In the genomic region with DNA sequence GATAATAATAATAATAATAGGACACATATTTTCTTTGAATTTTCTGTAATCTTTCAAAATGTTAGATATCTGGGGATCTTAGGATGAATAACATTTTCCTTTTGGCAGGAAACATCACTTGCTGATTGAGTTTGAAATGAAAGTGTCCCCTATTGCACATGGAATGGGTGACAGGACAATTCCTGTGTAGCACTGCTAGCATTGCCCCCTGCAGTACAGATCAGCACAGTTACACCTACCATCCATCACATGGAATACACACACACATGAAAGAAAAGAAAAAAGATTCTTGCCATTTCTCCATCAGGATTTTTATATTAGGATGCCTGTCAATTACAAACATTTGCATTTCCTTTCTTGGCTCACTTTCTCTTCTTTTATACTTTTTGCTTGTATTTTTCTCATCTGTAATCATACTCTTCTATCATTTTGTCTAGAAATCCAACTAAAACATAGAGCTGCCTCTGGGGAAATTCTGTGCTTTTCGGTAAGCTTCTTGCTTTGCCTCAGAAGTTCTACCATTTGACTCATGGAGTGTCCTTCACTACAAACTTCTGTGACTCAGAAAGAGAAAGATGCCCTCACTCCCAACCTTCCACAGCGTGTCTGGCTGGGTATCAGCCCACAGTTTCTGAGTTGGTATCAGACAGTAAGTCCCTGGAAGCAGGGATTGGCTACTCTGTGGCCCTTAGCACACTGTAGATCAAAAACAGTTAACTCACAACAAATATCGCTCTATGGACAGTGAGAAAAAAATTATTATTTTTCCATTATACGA, we compare ENCODE assay signal across 1 cellular context.
TF ChIP-seq lines count a peak whose summit lies in the region.

No MANE protein-coding gene starts in this region.

TF ChIP-seq in GM12878, 131 proteins besides CTCF, POLR2A, EP300 and RAD21 (continued from another document and continues in another):
- TF ChIP-seq, protein P1, sequence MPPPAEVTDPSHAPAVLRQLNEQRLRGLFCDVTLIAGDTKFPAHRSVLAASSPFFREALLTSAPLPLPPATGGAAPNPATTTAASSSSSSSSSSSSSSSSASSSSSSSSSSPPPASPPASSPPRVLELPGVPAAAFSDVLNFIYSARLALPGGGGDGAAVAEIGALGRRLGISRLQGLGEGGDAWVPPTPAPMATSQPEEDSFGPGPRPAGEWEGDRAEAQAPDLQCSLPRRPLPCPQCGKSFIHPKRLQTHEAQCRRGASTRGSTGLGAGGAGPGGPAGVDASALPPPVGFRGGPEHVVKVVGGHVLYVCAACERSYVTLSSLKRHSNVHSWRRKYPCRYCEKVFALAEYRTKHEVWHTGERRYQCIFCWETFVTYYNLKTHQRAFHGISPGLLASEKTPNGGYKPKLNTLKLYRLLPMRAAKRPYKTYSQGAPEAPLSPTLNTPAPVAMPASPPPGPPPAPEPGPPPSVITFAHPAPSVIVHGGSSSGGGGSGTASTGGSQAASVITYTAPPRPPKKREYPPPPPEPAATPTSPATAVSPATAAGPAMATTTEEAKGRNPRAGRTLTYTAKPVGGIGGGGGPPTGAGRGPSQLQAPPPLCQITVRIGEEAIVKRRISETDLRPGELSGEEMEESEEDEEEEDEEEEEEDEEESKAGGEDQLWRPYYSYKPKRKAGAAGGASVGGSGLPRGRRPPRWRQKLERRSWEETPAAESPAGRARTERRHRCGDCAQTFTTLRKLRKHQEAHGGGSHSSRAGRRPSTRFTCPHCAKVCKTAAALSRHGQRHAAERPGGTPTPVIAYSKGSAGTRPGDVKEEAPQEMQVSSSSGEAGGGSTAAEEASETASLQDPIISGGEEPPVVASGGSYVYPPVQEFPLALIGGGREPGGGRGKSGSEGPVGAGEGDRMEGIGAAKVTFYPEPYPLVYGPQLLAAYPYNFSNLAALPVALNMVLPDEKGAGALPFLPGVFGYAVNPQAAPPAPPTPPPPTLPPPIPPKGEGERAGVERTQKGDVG (CRISPR knock-in tag; IDR thresholded peaks at IDR 0.05): no peak
- TF ChIP-seq, protein P2, sequence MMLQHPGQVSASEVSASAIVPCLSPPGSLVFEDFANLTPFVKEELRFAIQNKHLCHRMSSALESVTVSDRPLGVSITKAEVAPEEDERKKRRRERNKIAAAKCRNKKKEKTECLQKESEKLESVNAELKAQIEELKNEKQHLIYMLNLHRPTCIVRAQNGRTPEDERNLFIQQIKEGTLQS (IDR thresholded peaks at IDR 0.05; ENCODE audit: borderline replicate concordance, extremely low read depth, low read depth, low read length): no peak
- TF ChIP-seq, protein P3, sequence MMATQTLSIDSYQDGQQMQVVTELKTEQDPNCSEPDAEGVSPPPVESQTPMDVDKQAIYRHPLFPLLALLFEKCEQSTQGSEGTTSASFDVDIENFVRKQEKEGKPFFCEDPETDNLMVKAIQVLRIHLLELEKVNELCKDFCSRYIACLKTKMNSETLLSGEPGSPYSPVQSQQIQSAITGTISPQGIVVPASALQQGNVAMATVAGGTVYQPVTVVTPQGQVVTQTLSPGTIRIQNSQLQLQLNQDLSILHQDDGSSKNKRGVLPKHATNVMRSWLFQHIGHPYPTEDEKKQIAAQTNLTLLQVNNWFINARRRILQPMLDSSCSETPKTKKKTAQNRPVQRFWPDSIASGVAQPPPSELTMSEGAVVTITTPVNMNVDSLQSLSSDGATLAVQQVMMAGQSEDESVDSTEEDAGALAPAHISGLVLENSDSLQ (IDR thresholded peaks at IDR 0.05): 0 out of 2 replicates have a peak, but pooled peaks have one; percentile 7
- TF ChIP-seq CREB1 (IDR thresholded peaks at IDR 0.05; ENCODE audit: low read depth): 0 out of 2 replicates have a peak, but pooled peaks have one; percentile 15
- TF ChIP-seq LARP7 (IDR thresholded peaks at IDR 0.05): no peak
- no peak for TF ChIP-seq ESRRA (IDR thresholded peaks at IDR 0.05; ENCODE audit: low read length)
- TF ChIP-seq, protein P4, sequence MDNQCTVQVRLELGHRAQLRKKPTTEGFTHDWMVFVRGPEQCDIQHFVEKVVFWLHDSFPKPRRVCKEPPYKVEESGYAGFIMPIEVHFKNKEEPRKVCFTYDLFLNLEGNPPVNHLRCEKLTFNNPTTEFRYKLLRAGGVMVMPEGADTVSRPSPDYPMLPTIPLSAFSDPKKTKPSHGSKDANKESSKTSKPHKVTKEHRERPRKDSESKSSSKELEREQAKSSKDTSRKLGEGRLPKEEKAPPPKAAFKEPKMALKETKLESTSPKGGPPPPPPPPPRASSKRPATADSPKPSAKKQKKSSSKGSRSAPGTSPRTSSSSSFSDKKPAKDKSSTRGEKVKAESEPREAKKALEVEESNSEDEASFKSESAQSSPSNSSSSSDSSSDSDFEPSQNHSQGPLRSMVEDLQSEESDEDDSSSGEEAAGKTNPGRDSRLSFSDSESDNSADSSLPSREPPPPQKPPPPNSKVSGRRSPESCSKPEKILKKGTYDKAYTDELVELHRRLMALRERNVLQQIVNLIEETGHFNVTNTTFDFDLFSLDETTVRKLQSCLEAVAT (IDR thresholded peaks at IDR 0.05): no peak
- no peak for TF ChIP-seq POU2F2 (IDR thresholded peaks at IDR 0.05; ENCODE audit: borderline replicate concordance, low read depth, low read length)
- TF ChIP-seq CHD2 (IDR thresholded peaks at IDR 0.05; ENCODE audit: borderline replicate concordance, low read depth, low read length): no peak
- TF ChIP-seq, protein P5, sequence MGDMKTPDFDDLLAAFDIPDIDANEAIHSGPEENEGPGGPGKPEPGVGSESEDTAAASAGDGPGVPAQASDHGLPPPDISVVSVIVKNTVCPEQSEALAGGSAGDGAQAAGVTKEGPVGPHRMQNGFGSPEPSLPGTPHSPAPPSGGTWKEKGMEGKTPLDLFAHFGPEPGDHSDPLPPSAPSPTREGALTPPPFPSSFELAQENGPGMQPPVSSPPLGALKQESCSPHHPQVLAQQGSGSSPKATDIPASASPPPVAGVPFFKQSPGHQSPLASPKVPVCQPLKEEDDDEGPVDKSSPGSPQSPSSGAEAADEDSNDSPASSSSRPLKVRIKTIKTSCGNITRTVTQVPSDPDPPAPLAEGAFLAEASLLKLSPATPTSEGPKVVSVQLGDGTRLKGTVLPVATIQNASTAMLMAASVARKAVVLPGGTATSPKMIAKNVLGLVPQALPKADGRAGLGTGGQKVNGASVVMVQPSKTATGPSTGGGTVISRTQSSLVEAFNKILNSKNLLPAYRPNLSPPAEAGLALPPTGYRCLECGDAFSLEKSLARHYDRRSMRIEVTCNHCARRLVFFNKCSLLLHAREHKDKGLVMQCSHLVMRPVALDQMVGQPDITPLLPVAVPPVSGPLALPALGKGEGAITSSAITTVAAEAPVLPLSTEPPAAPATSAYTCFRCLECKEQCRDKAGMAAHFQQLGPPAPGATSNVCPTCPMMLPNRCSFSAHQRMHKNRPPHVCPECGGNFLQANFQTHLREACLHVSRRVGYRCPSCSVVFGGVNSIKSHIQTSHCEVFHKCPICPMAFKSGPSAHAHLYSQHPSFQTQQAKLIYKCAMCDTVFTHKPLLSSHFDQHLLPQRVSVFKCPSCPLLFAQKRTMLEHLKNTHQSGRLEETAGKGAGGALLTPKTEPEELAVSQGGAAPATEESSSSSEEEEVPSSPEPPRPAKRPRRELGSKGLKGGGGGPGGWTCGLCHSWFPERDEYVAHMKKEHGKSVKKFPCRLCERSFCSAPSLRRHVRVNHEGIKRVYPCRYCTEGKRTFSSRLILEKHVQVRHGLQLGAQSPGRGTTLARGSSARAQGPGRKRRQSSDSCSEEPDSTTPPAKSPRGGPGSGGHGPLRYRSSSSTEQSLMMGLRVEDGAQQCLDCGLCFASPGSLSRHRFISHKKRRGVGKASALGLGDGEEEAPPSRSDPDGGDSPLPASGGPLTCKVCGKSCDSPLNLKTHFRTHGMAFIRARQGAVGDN (IDR thresholded peaks at IDR 0.05): no peak
- no peak for TF ChIP-seq NR2F1 (conservative IDR thresholded peaks at IDR 0.05)
- 0 out of 2 replicates have a peak, but pooled peaks have one; percentile 26 for TF ChIP-seq IKZF1 (conservative IDR thresholded peaks at IDR 0.05)
- no peak for TF ChIP-seq MEF2A (IDR thresholded peaks at IDR 0.05; ENCODE audit: insufficient read depth, low read depth, low read length)
- TF ChIP-seq SUZ12 (IDR thresholded peaks at IDR 0.05; ENCODE audit: unreplicated experiment): no peak
- no peak for TF ChIP-seq CBX5 (IDR thresholded peaks at IDR 0.05; ENCODE audit: low read depth)
- no peak for TF ChIP-seq TCF3 (IDR thresholded peaks at IDR 0.05; ENCODE audit: borderline replicate concordance, insufficient read depth, low read depth, low read length)
- TF ChIP-seq, protein P6, sequence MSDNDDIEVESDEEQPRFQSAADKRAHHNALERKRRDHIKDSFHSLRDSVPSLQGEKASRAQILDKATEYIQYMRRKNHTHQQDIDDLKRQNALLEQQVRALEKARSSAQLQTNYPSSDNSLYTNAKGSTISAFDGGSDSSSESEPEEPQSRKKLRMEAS (IDR thresholded peaks at IDR 0.05; ENCODE audit: low read depth, low read length): no peak
- TF ChIP-seq IKZF2 (IDR thresholded peaks at IDR 0.05): peak; percentile 60 to 61
- no peak for TF ChIP-seq TCF7 (IDR thresholded peaks at IDR 0.05; ENCODE audit: borderline replicate concordance)
- TF ChIP-seq, protein P7, sequence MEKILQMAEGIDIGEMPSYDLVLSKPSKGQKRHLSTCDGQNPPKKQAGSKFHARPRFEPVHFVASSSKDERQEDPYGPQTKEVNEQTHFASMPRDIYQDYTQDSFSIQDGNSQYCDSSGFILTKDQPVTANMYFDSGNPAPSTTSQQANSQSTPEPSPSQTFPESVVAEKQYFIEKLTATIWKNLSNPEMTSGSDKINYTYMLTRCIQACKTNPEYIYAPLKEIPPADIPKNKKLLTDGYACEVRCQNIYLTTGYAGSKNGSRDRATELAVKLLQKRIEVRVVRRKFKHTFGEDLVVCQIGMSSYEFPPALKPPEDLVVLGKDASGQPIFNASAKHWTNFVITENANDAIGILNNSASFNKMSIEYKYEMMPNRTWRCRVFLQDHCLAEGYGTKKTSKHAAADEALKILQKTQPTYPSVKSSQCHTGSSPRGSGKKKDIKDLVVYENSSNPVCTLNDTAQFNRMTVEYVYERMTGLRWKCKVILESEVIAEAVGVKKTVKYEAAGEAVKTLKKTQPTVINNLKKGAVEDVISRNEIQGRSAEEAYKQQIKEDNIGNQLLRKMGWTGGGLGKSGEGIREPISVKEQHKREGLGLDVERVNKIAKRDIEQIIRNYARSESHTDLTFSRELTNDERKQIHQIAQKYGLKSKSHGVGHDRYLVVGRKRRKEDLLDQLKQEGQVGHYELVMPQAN (conservative IDR thresholded peaks at IDR 0.05): no peak
- TF ChIP-seq RELA (IDR thresholded peaks at IDR 0.05; ENCODE audit: borderline replicate concordance, partially characterized antibody): no peak
- no peak for TF ChIP-seq NFYA (IDR thresholded peaks at IDR 0.05; ENCODE audit: borderline replicate concordance, low read depth, low read length)
- TF ChIP-seq ASH2L (IDR thresholded peaks at IDR 0.05; ENCODE audit: borderline replicate concordance, low read depth): no peak
- TF ChIP-seq EED (IDR thresholded peaks at IDR 0.05; ENCODE audit: low read depth): peak; percentile 94
- TF ChIP-seq MYB (IDR thresholded peaks at IDR 0.05; ENCODE audit: borderline replicate concordance, low read depth, low read length): no peak
- no peak for TF ChIP-seq SPI1 (IDR thresholded peaks at IDR 0.05; ENCODE audit: borderline replicate concordance, insufficient read depth, low read depth, low read length)
- no peak for TF ChIP-seq HDAC6 (IDR thresholded peaks at IDR 0.05; ENCODE audit: unreplicated experiment)
- TF ChIP-seq MYC (IDR thresholded peaks at IDR 0.05; ENCODE audit: insufficient read depth, insufficient read length, insufficient replicate concordance, low read length, severe bottlenecking): no peak
- no peak for TF ChIP-seq KAT2A (conservative IDR thresholded peaks at IDR 0.05; ENCODE audit: control insufficient read depth, low read depth, low read length)
- TF ChIP-seq, protein P8, sequence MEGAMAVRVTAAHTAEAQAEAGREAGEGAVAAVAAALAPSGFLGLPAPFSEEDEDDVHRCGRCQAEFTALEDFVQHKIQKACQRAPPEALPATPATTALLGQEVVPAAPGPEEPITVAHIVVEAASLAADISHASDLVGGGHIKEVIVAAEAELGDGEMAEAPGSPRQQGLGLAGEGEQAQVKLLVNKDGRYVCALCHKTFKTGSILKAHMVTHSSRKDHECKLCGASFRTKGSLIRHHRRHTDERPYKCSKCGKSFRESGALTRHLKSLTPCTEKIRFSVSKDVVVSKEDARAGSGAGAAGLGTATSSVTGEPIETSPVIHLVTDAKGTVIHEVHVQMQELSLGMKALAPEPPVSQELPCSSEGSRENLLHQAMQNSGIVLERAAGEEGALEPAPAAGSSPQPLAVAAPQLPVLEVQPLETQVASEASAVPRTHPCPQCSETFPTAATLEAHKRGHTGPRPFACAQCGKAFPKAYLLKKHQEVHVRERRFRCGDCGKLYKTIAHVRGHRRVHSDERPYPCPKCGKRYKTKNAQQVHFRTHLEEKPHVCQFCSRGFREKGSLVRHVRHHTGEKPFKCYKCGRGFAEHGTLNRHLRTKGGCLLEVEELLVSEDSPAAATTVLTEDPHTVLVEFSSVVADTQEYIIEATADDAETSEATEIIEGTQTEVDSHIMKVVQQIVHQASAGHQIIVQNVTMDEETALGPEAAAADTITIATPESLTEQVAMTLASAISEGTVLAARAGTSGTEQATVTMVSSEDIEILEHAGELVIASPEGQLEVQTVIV (IDR thresholded peaks at IDR 0.05; ENCODE audit: borderline replicate concordance, partially characterized antibody): no peak
- TF ChIP-seq RCOR1 (conservative IDR thresholded peaks at IDR 0.05; ENCODE audit: low read depth, low read length): no peak
- TF ChIP-seq TCF12 (IDR thresholded peaks at IDR 0.05; ENCODE audit: low read depth, low read length): no peak
- TF ChIP-seq, protein P9, sequence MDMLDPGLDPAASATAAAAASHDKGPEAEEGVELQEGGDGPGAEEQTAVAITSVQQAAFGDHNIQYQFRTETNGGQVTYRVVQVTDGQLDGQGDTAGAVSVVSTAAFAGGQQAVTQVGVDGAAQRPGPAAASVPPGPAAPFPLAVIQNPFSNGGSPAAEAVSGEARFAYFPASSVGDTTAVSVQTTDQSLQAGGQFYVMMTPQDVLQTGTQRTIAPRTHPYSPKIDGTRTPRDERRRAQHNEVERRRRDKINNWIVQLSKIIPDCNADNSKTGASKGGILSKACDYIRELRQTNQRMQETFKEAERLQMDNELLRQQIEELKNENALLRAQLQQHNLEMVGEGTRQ (IDR thresholded peaks at IDR 0.05; ENCODE audit: borderline replicate concordance, low read depth, low read length): no peak
- TF ChIP-seq BCL11A (IDR thresholded peaks at IDR 0.05; ENCODE audit: low read depth, low read length): peak; percentile 70
- no peak; a peak in 1 of 4 replicates for TF ChIP-seq CEBPB (IDR thresholded peaks at IDR 0.05; ENCODE audit: borderline replicate concordance in 1 of 2, low read depth in 2 of 2, low read length in 2 of 2)
